ENCODE assay signal across 10 cellular contexts in the genomic region with DNA sequence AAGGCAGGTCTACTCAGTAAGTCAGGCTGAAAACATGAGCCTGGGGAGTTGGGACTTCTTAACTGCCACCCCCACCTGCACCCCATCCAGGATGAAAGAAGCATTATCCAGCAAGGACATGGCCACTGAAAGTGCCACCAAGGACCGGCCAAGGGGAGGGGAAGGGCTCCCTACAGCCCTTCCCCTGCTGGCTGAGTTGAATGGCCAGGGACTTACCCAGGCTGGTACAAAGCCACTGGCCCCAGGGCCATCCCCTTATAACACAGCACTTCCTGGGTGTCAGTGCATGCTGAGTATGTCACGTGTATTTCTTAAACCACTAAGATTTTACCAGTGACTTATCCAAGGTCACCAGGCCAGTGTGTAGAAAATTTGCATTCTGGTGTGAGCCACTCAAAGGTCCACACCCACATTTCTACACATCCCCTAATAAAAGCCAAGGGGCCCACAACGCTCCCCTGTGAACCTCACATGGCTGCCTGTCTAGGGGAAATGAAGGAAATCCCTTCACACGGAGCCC. TPM values are rescaled to one million over a fixed set of nuclear protein-coding genes. Genes with fewer than 3 reads are reported as not detected.
A peak's percentile ranks its signal among the peaks of the same experiment; 100 is the strongest.
DNase-seq lines count a peak whose midpoint lies in the region; ATAC-seq, FAIRE-seq and TF ChIP-seq lines count a peak whose summit lies in the region.
"Had no signal": no experiment of that assay in that cellular context is flagged by ENCODE, and none has a peak within 500 bp of the region (broad histone marks: within the 10 kb centered on the region; RNA-seq: fewer than 3 reads in every experiment).

No MANE protein-coding gene starts in this region.

- H3K79me2 ChIP-seq in HepG2 (ENCODE audit: insufficient read depth, low read length): no peaks in the 10 kb centered on the region

- CTCF ChIA-PET in HepG2 (lab: Yijun Ruan, JAX; ENCODE audit: low intra/inter-chr PET ratio, low total read pairs): no interaction called here

- H2AFZ ChIP-seq in HepG2 (ENCODE audit: low read length): no peak overlapping the region

- in situ Hi-C loops in HepG2 (cut with HindIII; ENCODE audit: extremely low pct_ligation_motif_present, low pct_unique_long_range_greater_than_20kb): loop anchor here (25.0 kb wide), 1 partner anchor 1210 kb away; a partner anchor contains a TSS

- BruUV-seq in HepG2 (replicated peaks; lab: Mats Ljungman, UMichigan): no TSS peak

- H3K36me3 ChIP-seq in HepG2 (replicated peaks in 1 of 2; ENCODE audit: control insufficient read depth in 1 of 2, insufficient read depth in 2 of 2, low read length in 2 of 2): no peaks in the 10 kb centered on the region

- TF ChIP-seq CTCF in HepG2 (CRISPR knock-in tag; IDR thresholded peaks at IDR 0.05): no peak
- TF ChIP-seq CTCF in coronary artery (IDR thresholded peaks at IDR 0.05): no peak

- WGBS in HepG2 (ENCODE audit: low lambda C conversion rate): 70% methylated on average over 3 of the region's 4 CpGs

- no peak for TF ChIP-seq EP300 in HepG2 (IDR thresholded peaks at IDR 0.05; ENCODE audit: low read depth in 2 of 2, low read length in 2 of 2)
- TF ChIP-seq EP300 in HepG2 (CRISPR knock-in tag; IDR thresholded peaks at IDR 0.05; ENCODE audit: borderline replicate concordance): no peak

- H3K4me3 ChIP-seq in HepG2 (replicated peaks in 1 of 3; ENCODE audit: insufficient read depth in 1 of 3, low read depth in 2 of 3, low read length in 3 of 3) (no peak overlapping the region), coronary artery (no peak overlapping the region)

- peak; percentile 98 for FAIRE-seq in GM18507 (lab: Jason Lieb, UNC)
- FAIRE-seq in HepG2 (lab: Jason Lieb, UNC): no peak

- DNase-seq in GM18507 (ENCODE audit: extremely low spot score, insufficient read length, low read depth) (peak; percentile 70), HepG2 (ENCODE audit: low spot score) (no peak), NCI-H2171 treated with DMSO at 0.1 percent for 48 hours (lab: John Stamatoyannopoulos, UW) (no peak), coronary artery (ENCODE audit: low spot score) (no peak), SHP77 treated with DMSO at 0.1 percent for 48 hours (lab: John Stamatoyannopoulos, UW) (no peak)
- DNase-seq in activated naive CD4-positive, alpha-beta T cell (lab: John Stamatoyannopoulos, UW): no peak
- DNase-seq: activated gamma-delta T cell, NCI-H82 had no signal

- H3K9me3 ChIP-seq in HepG2 (ENCODE audit: low read length): no peaks in the 10 kb centered on the region

- no peak overlapping the region for H3K9ac ChIP-seq in HepG2 (ENCODE audit: insufficient read depth, low read depth, low read length)

- no peaks in the 10 kb centered on the region for H4K20me1 ChIP-seq in HepG2 (ENCODE audit: insufficient read depth, low read length)

- intact Hi-C loops in HepG2 (cut with micrococcal nuclease; ENCODE audit: unreplicated experiment): no loop called here

- H3K27me3 ChIP-seq in HepG2 (ENCODE audit: control insufficient read depth in 1 of 2, insufficient read depth in 2 of 2, low read length in 2 of 2): no peaks in the 10 kb centered on the region

- 0 out of 2 replicates have a peak overlapping the region, but pooled peaks have one; percentile 88 for H3K4me2 ChIP-seq in HepG2 (ENCODE audit: low read depth, low read length)

- H3K4me1 ChIP-seq in HepG2 (ENCODE audit: insufficient read depth, low read length): peaks cover 89% of the 10 kb centered on the region

- POLR2A ChIA-PET in HepG2 (lab: Yijun Ruan, JAX): interaction anchor here (1.0 to 4.7 kb wide), 4 partner anchors 15 to 215 kb away, joined by 3 to 20 read pairs (median 4); no protein-coding TSS in a partner anchor

- no peak for TF ChIP-seq RAD21 in HepG2 (CRISPR knock-in tag; IDR thresholded peaks at IDR 0.05)

- no peak for TF ChIP-seq POLR2A in HepG2 (IDR thresholded peaks at IDR 0.05; ENCODE audit: insufficient read depth in 1 of 2, low read depth in 2 of 2, low read length in 2 of 2)

- ATAC-seq in GM21381 (IDR thresholded peaks at IDR 0.05; ENCODE audit: unreplicated experiment): peak; percentile 65
- peak; percentile 66 for ATAC-seq in HG03378 (IDR thresholded peaks at IDR 0.05; ENCODE audit: unreplicated experiment)
- no peak for ATAC-seq in HepG2

- H3K27ac ChIP-seq in HepG2 (ENCODE audit: extremely low read length, insufficient read depth, low read length): no peak overlapping the region
- H3K27ac ChIP-seq in coronary artery: no peak overlapping the region

TF ChIP-seq in HepG2, 621 proteins besides CTCF, POLR2A, EP300 and RAD21 (continues in another document):
- no peak for TF ChIP-seq ZFP36L1 (CRISPR knock-in tag; IDR thresholded peaks at IDR 0.05)
- TF ChIP-seq, protein P1, sequence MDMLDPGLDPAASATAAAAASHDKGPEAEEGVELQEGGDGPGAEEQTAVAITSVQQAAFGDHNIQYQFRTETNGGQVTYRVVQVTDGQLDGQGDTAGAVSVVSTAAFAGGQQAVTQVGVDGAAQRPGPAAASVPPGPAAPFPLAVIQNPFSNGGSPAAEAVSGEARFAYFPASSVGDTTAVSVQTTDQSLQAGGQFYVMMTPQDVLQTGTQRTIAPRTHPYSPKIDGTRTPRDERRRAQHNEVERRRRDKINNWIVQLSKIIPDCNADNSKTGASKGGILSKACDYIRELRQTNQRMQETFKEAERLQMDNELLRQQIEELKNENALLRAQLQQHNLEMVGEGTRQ (IDR thresholded peaks at IDR 0.05; ENCODE audit: low read depth, low read length): no peak
- TF ChIP-seq, protein P1 (CRISPR knock-in tag; IDR thresholded peaks at IDR 0.05; ENCODE audit: borderline replicate concordance): no peak
- TF ChIP-seq, protein P2, sequence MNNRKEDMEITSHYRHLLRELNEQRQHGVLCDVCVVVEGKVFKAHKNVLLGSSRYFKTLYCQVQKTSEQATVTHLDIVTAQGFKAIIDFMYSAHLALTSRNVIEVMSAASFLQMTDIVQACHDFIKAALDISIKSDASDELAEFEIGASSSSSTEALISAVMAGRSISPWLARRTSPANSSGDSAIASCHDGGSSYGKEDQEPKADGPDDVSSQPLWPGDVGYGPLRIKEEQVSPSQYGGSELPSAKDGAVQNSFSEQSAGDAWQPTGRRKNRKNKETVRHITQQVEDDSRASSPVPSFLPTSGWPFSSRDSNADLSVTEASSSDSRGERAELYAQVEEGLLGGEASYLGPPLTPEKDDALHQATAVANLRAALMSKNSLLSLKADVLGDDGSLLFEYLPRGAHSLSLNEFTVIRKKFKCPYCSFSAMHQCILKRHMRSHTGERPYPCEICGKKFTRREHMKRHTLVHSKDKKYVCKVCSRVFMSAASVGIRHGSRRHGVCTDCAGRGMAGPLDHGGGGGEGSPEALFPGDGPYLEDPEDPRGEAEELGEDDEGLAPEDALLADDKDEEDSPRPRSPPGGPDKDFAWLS (CRISPR knock-in tag; IDR thresholded peaks at IDR 0.05; ENCODE audit: borderline replicate concordance): no peak
- no peak for TF ChIP-seq HCFC1 (IDR thresholded peaks at IDR 0.05; ENCODE audit: low read depth, low read length)
- no peak for TF ChIP-seq RELA (CRISPR knock-in tag; IDR thresholded peaks at IDR 0.05)
- no peak for TF ChIP-seq KDM6A (CRISPR knock-in tag; IDR thresholded peaks at IDR 0.05; ENCODE audit: low read depth)
- no peak for TF ChIP-seq NFE2 (CRISPR knock-in tag; IDR thresholded peaks at IDR 0.05)
- TF ChIP-seq CHD4 (IDR thresholded peaks at IDR 0.05; ENCODE audit: borderline replicate concordance, low read length): no peak
- no peak for TF ChIP-seq JUN (CRISPR knock-in tag; IDR thresholded peaks at IDR 0.05)
- TF ChIP-seq GTF2F1 (IDR thresholded peaks at IDR 0.05; ENCODE audit: low read length): no peak
- no peak for TF ChIP-seq NFYB (CRISPR knock-in tag; IDR thresholded peaks at IDR 0.05)
- TF ChIP-seq DPF2 (CRISPR knock-in tag; IDR thresholded peaks at IDR 0.05; ENCODE audit: borderline replicate concordance, low read depth): no peak
- TF ChIP-seq MED8 (CRISPR knock-in tag; IDR thresholded peaks at IDR 0.05; ENCODE audit: insufficient replicate concordance): no peak

RNA-seq across cellular contexts. Expression of a gene that starts 29.3 kb away (rescaled TPM):
- 7.4 and 8.4 TPM in 2 replicates for total RNA-seq in HepG2 (2016; rRNA removed; fragmentation: Illumina TruSeq; extraction: Trizol)
- total RNA-seq in HepG2 (2016; cell fraction: cytosol; rRNA removed; fragmentation: Illumina TruSeq; extraction: Trizol; ENCODE audit: low read depth): 2.6 and 3.4 TPM in 2 replicates
- total RNA-seq in HepG2 (2016; cell fraction: insoluble cytoplasmic fraction; rRNA removed; fragmentation: Illumina TruSeq; extraction: Trizol): 7.9 and 8.4 TPM in 2 replicates
- total RNA-seq in HepG2 (2016; cell fraction: membrane; rRNA removed; fragmentation: Illumina TruSeq; extraction: Trizol): 11.1 and 11.3 TPM in 2 replicates
- total RNA-seq in HepG2 (2016; cell fraction: nucleus; rRNA removed; fragmentation: Illumina TruSeq; extraction: Trizol): 13.8 and 14.1 TPM in 2 replicates
- 10.2 and 12.7 TPM in 2 replicates for polyA plus RNA-seq in HepG2 (2011; rRNA removed)
- 11.2 and 18.0 TPM in 2 replicates for polyA plus RNA-seq in HepG2 (2011; cell fraction: cytosol; rRNA removed)
- polyA plus RNA-seq in HepG2 (2011; cell fraction: nucleus; rRNA removed): 66.5 and 69.1 TPM in 2 replicates
- polyA plus RNA-seq in HepG2 (2012): 23.2 and 32.2 TPM in 2 replicates
- 2.7 and 2.8 TPM in 2 replicates for polyA plus RNA-seq in HepG2 (2016; cell fraction: cytosol; fragmentation: Illumina TruSeq; extraction: Trizol; ENCODE audit: low read depth)
- 20.7 and 26.8 TPM in 2 replicates for polyA plus RNA-seq in HepG2 (2016; cell fraction: insoluble cytoplasmic fraction; fragmentation: Illumina TruSeq; extraction: Trizol; ENCODE audit: low read depth)
- polyA plus RNA-seq in HepG2 (2016; cell fraction: membrane; fragmentation: Illumina TruSeq; extraction: Trizol; ENCODE audit: low read depth): 9.2 and 10.1 TPM in 2 replicates
- polyA plus RNA-seq in HepG2 (2016; cell fraction: nucleus; fragmentation: Illumina TruSeq; extraction: Trizol; ENCODE audit: insufficient read depth, low read depth): 53.8 and 57.0 TPM in 2 replicates
- polyA minus RNA-seq in HepG2 (2011; rRNA and poly(A)+ RNA removed; ENCODE audit: low replicate concordance): 8.5 and 26.8 TPM in 2 replicates
- 56.3 and 73.8 TPM in 2 replicates for polyA minus RNA-seq in HepG2 (2011; cell fraction: cytosol; rRNA and poly(A)+ RNA removed)
- 11.8 and 13.8 TPM in 2 replicates for polyA minus RNA-seq in HepG2 (2011; cell fraction: nucleus; rRNA and poly(A)+ RNA removed)
